Comparison of ENCODE assay signal across 10 cellular contexts in genomic region chr12:116551952-116552749, GRCh38. TPM values are rescaled to one million over a fixed set of nuclear protein-coding genes. Genes with fewer than 3 reads are reported as not detected.
DNase-seq lines count a peak whose midpoint lies in the region; ATAC-seq and TF ChIP-seq lines count a peak whose summit lies in the region.
"Had no signal": no experiment of that assay in that cellular context is flagged by ENCODE, and none has a peak within 500 bp of the region (broad histone marks: within the 10 kb centered on the region; RNA-seq: fewer than 3 reads in every experiment).

No MANE protein-coding gene starts in this region.

- H3K27ac ChIP-seq in A673 (ENCODE audit: low read depth, low read length, poor library complexity, severe bottlenecking) (peak overlapping the region; percentile 88), HCT116 (ENCODE audit: low read depth, low read length) (no peak overlapping the region)

- no peaks in the 10 kb centered on the region for H3K79me2 ChIP-seq in HCT116 (ENCODE audit: insufficient read depth, low read length)

- no peak overlapping the region for H2AFZ ChIP-seq in HCT116 (ENCODE audit: low read depth, low read length, poor library complexity, severe bottlenecking)

- no peak for TF ChIP-seq CTCF in A673 (conservative IDR thresholded peaks at IDR 0.05; ENCODE audit: low read depth, low read length)
- TF ChIP-seq CTCF in HCT116 (IDR thresholded peaks at IDR 0.05 in 2 of 3, conservative IDR thresholded peaks at IDR 0.05 in 1 of 3; ENCODE audit: borderline replicate concordance in 1 of 3, insufficient read depth in 1 of 3, low read depth in 2 of 3, low read length in 2 of 3), result no peak
- TF ChIP-seq CTCF in lower leg skin (IDR thresholded peaks at IDR 0.05), result no peak

- H3K9me3 ChIP-seq in A673 (ENCODE audit: low read depth, low read length, poor library complexity, severe bottlenecking) (no peaks in the 10 kb centered on the region), HCT116 (ENCODE audit: control insufficient read depth in 1 of 2, insufficient read depth in 1 of 2, low read depth in 1 of 2, low read length in 2 of 2) (no peaks in the 10 kb centered on the region)

- H4K20me1 ChIP-seq in HCT116 (ENCODE audit: insufficient read depth), result no peaks in the 10 kb centered on the region

- no peak overlapping the region for H3K9ac ChIP-seq in HCT116 (ENCODE audit: low read length)

- H3K4me1 ChIP-seq in A673 (ENCODE audit: insufficient read depth, low read length, poor library complexity, severe bottlenecking) (peaks cover 23% of the 10 kb centered on the region), HCT116 (ENCODE audit: control insufficient read depth in 1 of 2, insufficient read depth in 2 of 2, low read length in 2 of 2) (peaks cover 1 to 15% of the 10 kb centered on the region in 2 experiments; a peak in 3 of 4 replicates)

- CTCF ChIA-PET in A673 (lab: Charles Lee) (interaction anchor here (0.6 kb wide), 1 partner anchor 126 kb away, joined by 4 read pairs; no protein-coding TSS in a partner anchor), HCT116 (lab: Charles Lee) (no interaction called here)

- POLR2A ChIA-PET in A673 (lab: Charles Lee; ENCODE audit: low non-redundant PET), result interaction anchor here (0.5 to 1.4 kb wide), 5 partner anchors 12 to 186 kb away, joined by 4 to 17 read pairs (median 6); partner anchors contain the start of gene RNFT2
- POLR2A ChIA-PET in HCT116 (lab: Charles Lee), result interaction anchor here (1.2 to 1.6 kb wide), 2 partner anchors 16 to 46 kb away, joined by 3 to 8 read pairs; no protein-coding TSS in a partner anchor

- TF ChIP-seq RAD21 in HCT116 (IDR thresholded peaks at IDR 0.05; ENCODE audit: low read depth), result no peak

- H3K4me2 ChIP-seq in HCT116 (ENCODE audit: low read length), result peak overlapping the region; percentile 25; the same call in 1 of the 2 replicates

- no peaks in the 10 kb centered on the region for H3K9me2 ChIP-seq in HCT116 (ENCODE audit: insufficient read depth)

- BruUV-seq in A673 (replicated peaks; lab: Mats Ljungman, UMichigan), result TSS peak; percentile 92
- BruUV-seq in HCT116 (replicated peaks; lab: Mats Ljungman, UMichigan), result no TSS peak

- 92 to 93% methylated on average over 15 of the region's 15 CpGs for WGBS in lower leg skin, 2 donors

- H3K27me3 ChIP-seq in A673 (replicated peaks; ENCODE audit: insufficient read depth, low read depth, low read length, poor library complexity), result no peaks in the 10 kb centered on the region
- no peaks in the 10 kb centered on the region for H3K27me3 ChIP-seq in HCT116 (ENCODE audit: insufficient read depth, low read length)

- ATAC-seq in HCT116 (no peak), GM18909 (IDR thresholded peaks at IDR 0.05; ENCODE audit: poor library complexity, unreplicated experiment) (no peak), GM18520 (IDR thresholded peaks at IDR 0.05; ENCODE audit: unreplicated experiment) (no peak)

- peak overlapping the region; percentile 34 for H3K4me3 ChIP-seq in A673 (ENCODE audit: low read depth, low read length, poor library complexity, severe bottlenecking)
- no peak overlapping the region for H3K4me3 ChIP-seq in HCT116 (replicated peaks in 1 of 2; ENCODE audit: low read depth in 1 of 2, low read length in 2 of 2)
- no peak overlapping the region for H3K4me3 ChIP-seq in lower leg skin (ENCODE audit: low read depth, poor library complexity, severe bottlenecking)

- RAD21 ChIA-PET in HCT116 (lab: Charles Lee; ENCODE audit: low non-redundant PET in 1 of 2, low total read pairs in 2 of 2, uncharacterized antibody in 2 of 2, unreplicated experiment in 2 of 2), result no interaction called here

- DNase-seq in A673 (ENCODE audit: low spot score) (peak; percentile 94), HCT116 (ENCODE audit: low read depth, low spot score) (peak; percentile 40), amniotic epithelial cell (ENCODE audit: low read depth) (peak; percentile 64), hepatic stellate cell (ENCODE audit: low spot score) (peak; percentile 42), SHP77 treated with DMSO at 0.1 percent for 48 hours (lab: John Stamatoyannopoulos, UW) (no peak), lower leg skin (ENCODE audit: low spot score in 2 of 2) (no peak)
- DNase-seq: H7, NCI-H2081 treated with DMSO at 0.1 percent for 48 hours had no signal

- TF ChIP-seq POLR2A in HCT116 (IDR thresholded peaks at IDR 0.05; ENCODE audit: borderline replicate concordance, extremely low read depth, insufficient read depth, insufficient read length) (no peak), lower leg skin (IDR thresholded peaks at IDR 0.05) (no peak)

- H3K36me3 ChIP-seq in A673 (ENCODE audit: insufficient read depth, low read length, poor library complexity, severe bottlenecking) (no peaks in the 10 kb centered on the region), HCT116 (ENCODE audit: control insufficient read depth in 1 of 2, insufficient read depth in 2 of 2, low read length in 2 of 2) (no peaks in the 10 kb centered on the region)

- intact Hi-C loops in A673 (cut with micrococcal nuclease; ENCODE audit: unreplicated experiment), result loop anchor here (2.0 kb wide), 1 partner anchor 23 kb away; no protein-coding TSS in a partner anchor
- intact Hi-C loops in HCT116 (cut with micrococcal nuclease), result no loop called here
- intact Hi-C loops in lower leg skin (cut with DNase I; ENCODE audit: low total_unique reads), result loop anchor here (10.0 kb wide), 1 partner anchor 583 kb away; no protein-coding TSS in a partner anchor

TF ChIP-seq in HCT116, 20 proteins besides CTCF, POLR2A, EP300 and RAD21 (continues in another document):
- no peak for TF ChIP-seq REST (IDR thresholded peaks at IDR 0.05; ENCODE audit: low read depth)
- no peak for TF ChIP-seq EZH2phosphoT487 (IDR thresholded peaks at IDR 0.05; ENCODE audit: borderline replicate concordance)
- no peak for TF ChIP-seq POLR2AphosphoS5 (IDR thresholded peaks at IDR 0.05; ENCODE audit: low read depth, low read length)
- TF ChIP-seq JUND (IDR thresholded peaks at IDR 0.05), result peak; percentile 68; the same call in 1 of the 2 replicates
- no peak for TF ChIP-seq YY1 (IDR thresholded peaks at IDR 0.05; ENCODE audit: extremely low read depth, insufficient replicate concordance, low read depth, low read length)
- TF ChIP-seq FOSL1 (IDR thresholded peaks at IDR 0.05; ENCODE audit: low read depth), result peak; percentile 70
- TF ChIP-seq EZH2 (IDR thresholded peaks at IDR 0.05), result no peak
- 0 out of 2 replicates have a peak, but pooled peaks have one; percentile 44 for TF ChIP-seq CBX3 (IDR thresholded peaks at IDR 0.05; ENCODE audit: low read depth)
- TF ChIP-seq SP1 (IDR thresholded peaks at IDR 0.05; ENCODE audit: low read depth), result peak; percentile 62
- TF ChIP-seq CEBPB (IDR thresholded peaks at IDR 0.05; ENCODE audit: low read depth), result peak; percentile 87
- peak; percentile 28 for TF ChIP-seq TCF7L2 (IDR thresholded peaks at IDR 0.05; ENCODE audit: borderline replicate concordance, extremely low read depth, insufficient read depth, insufficient read length)
- no peak for TF ChIP-seq SRF (IDR thresholded peaks at IDR 0.05; ENCODE audit: low read depth)
- TF ChIP-seq SIN3A (IDR thresholded peaks at IDR 0.05; ENCODE audit: low read depth), result no peak
- no peak for TF ChIP-seq ZBTB33 (IDR thresholded peaks at IDR 0.05; ENCODE audit: extremely low read depth, insufficient replicate concordance, low read length)
- TF ChIP-seq ZFX (IDR thresholded peaks at IDR 0.05), result no peak
- no peak for TF ChIP-seq EGR1 (IDR thresholded peaks at IDR 0.05; ENCODE audit: low read depth)

RNA-seq across cellular contexts. Expression of gene MAP1LC3B2, which starts 7.0 kb away (rescaled TPM):
- total RNA-seq in A673 (2021), result 1.7 and 3.9 TPM in 2 replicates
- total RNA-seq in HCT116 (2021; ENCODE audit: unreplicated experiment), result 4.7 TPM
- polyA plus RNA-seq in HCT116 (2012), result 12.0 and 15.5 TPM in 2 replicates
- 1 to 10 TPM in 3 of 4 donors, not detected in 1; 2.1 to 2.5 (median 2.3) TPM for total RNA-seq in lower leg skin
- total RNA-seq: H7 had no signal

Comparison
In these comparisons a context has a peak if more than half of its experiments do, and no peak if none do; other contexts are left out.
1. DNase-seq: peak in A673 (single experiment), HCT116 (single experiment), amniotic epithelial cell (single experiment) and hepatic stellate cell (single experiment); none in SHP77 treated with DMSO at 0.1 percent for 48 hours (single experiment) and lower leg skin (0 of 2).